18 cellular contexts compared by ENCODE assay signal in genomic region chr10:121293121-121293520, GRCh38.
"Had no signal": no experiment of that assay in that cellular context is flagged by ENCODE, and none has a peak within 500 bp of the region (broad histone marks: within the 10 kb centered on the region; RNA-seq: fewer than 3 reads in every experiment).

No MANE protein-coding gene starts in this region.

- H3K36me3 ChIP-seq: adrenal gland, ascending aorta, brain microvascular endothelial cell, thyroid gland had no signal

- H3K27me3 ChIP-seq: adrenal gland, ascending aorta, brain microvascular endothelial cell, thyroid gland had no signal

- H3K27ac ChIP-seq: adrenal gland, ascending aorta, brain microvascular endothelial cell, thyroid gland had no signal

- ATAC-seq: effector memory CD8-positive, alpha-beta T cell; esophagus mucosa; stimulated activated naive CD8-positive, alpha-beta T cell treated with anti-CD3 and anti-CD28 coated beads, Interleukin-15, Interleukin-2, amounts not matched to agents 100 U/mL and 50 U/mL, for 24 hours had no signal

- DNase-seq: activated CD4-positive, alpha-beta T cell treated with anti-CD3 and anti-CD28 coated beads for 1 hour; activated CD8-positive, alpha-beta memory T cell treated with anti-CD3 and anti-CD28 coated beads for 24 hours; activated CD8-positive, alpha-beta memory T cell treated with anti-CD3 and anti-CD28 coated beads, Interleukin-2, amount 50 U/mL, for 4 hours; activated naive CD4-positive, alpha-beta T cell; activated T-cell treated with anti-CD3 and anti-CD28 coated beads, Interleukin-2, amount 50 U/mL, for 24 hours; adrenal gland; brain microvascular endothelial cell; effector memory CD8-positive, alpha-beta T cell; glutamatergic neuron; hippocampal formation; occipital lobe; stimulated activated CD4-positive, alpha-beta T cell treated with anti-CD3 and anti-CD28 coated beads, Interleukin-4, amount 100 ng/mL, for 4 hours; stimulated activated naive CD8-positive, alpha-beta T cell treated with anti-CD3 and anti-CD28 coated beads, Interleukin-15, Interleukin-2, amounts not matched to agents 100 U/mL and 50 U/mL, for 24 hours; T-helper 1 cell; T-helper 9 cell; thyroid gland had no signal

- H3K4me3 ChIP-seq: adrenal gland, ascending aorta, thyroid gland had no signal

- H3K9me3 ChIP-seq: adrenal gland, ascending aorta, thyroid gland had no signal

- H3K4me1 ChIP-seq: adrenal gland, ascending aorta had no signal
